ENCODE assay signal across 14 cellular contexts in the genomic region with DNA sequence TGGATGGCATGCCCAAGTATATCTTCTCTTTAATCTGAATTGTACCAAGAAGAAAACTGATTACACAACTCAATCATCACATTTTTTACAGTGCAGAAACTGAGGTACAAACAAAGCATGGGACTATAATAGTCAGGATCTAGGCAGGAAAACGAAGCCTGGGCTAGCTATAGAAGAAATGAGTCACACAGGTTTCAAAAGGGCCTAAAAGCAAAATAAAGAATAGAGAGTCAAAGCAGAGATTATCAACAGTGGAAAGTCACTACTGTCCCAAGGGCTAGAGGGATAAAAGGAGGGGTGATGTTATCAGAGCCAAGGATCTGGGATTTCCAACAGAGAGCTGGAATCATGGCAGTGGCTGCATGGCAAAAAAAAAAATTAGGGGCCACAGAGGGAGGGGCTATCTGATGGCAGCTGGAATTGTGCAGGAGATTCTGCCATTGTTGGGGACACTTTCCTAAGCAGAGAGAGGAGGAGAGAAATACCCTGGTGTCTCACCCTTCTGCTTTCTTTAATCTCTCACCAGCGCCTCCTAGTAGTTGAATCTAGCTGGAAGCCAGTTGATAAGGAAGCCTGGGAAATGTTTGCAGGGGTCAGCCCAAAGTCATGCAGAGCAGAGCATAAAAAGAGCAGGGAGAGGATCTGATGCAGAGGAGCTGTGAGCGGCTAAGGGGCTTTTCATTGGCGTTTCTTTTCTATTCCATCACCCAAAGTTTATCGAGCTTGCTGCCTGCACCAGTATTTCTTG.
"Had no signal": no experiment of that assay in that cellular context is flagged by ENCODE, and none has a peak within 500 bp of the region (broad histone marks: within the 10 kb centered on the region; RNA-seq: fewer than 3 reads in every experiment).

No MANE protein-coding gene starts in this region.

- ATAC-seq: activated CD8-positive, alpha-beta memory T cell treated with anti-CD3 and anti-CD28 coated beads, Interleukin-2, amount 10 ng/mL, durations not matched to agents 7 days and 5 days; effector memory CD8-positive, alpha-beta T cell; SK-N-SH treated with all-trans-retinoic acid at 6 μM for 48 hours; upper lobe of right lung had no signal

- H3K4me1 Mint-ChIP-seq: activated CD8-positive, alpha-beta memory T cell treated with anti-CD3 and anti-CD28 coated beads, Interleukin-2, amount 10 ng/mL, durations not matched to agents 7 days and 5 days had no signal

- H3K36me3 Mint-ChIP-seq: activated CD8-positive, alpha-beta memory T cell treated with anti-CD3 and anti-CD28 coated beads, Interleukin-2, amount 10 ng/mL, durations not matched to agents 7 days and 5 days; activated naive CD8-positive, alpha-beta T cell had no signal

- H3K4me3 Mint-ChIP-seq: activated CD8-positive, alpha-beta memory T cell treated with anti-CD3 and anti-CD28 coated beads, Interleukin-2, amount 10 ng/mL, durations not matched to agents 7 days and 5 days; activated naive CD8-positive, alpha-beta T cell; activated T-cell treated with anti-CD3 and anti-CD28 coated beads, Interleukin-2, amount 50 U/mL, for 24 hours; effector memory CD8-positive, alpha-beta T cell; stimulated activated naive CD8-positive, alpha-beta T cell treated with anti-CD3 and anti-CD28 coated beads, Interleukin-15, Interleukin-2, amounts not matched to agents 100 ng/mL and 50 ng/mL, for 24 hours had no signal

- DNase-seq: activated CD4-positive, alpha-beta T cell treated with anti-CD3 and anti-CD28 coated beads for 1 hour; activated CD4-positive, alpha-beta T cell treated with anti-CD3 and anti-CD28 coated beads, Interleukin-2, amount 50 U/mL, for 48 hours; activated CD8-positive, alpha-beta memory T cell treated with anti-CD3 and anti-CD28 coated beads, Interleukin-2, amount 10 ng/mL, durations not matched to agents 7 days and 5 days; activated effector memory CD4-positive, alpha-beta T cell treated with Interleukin-2 at 50 U/mL for 16 hours; activated T-cell treated with anti-CD3 and anti-CD28 coated beads, Interleukin-2, amount 50 U/mL, for 24 hours; anterior cingulate cortex; effector memory CD8-positive, alpha-beta T cell; erythroblast; stimulated activated CD4-positive, alpha-beta T cell treated with anti-CD3 and anti-CD28 coated beads, Interleukin-12 subunit alpha, Interleukin-12 subunit beta, amount 100 ng/mL, for 4 hours; T-helper 2 cell; upper lobe of right lung had no signal

- H3K27me3 Mint-ChIP-seq: activated CD8-positive, alpha-beta memory T cell treated with anti-CD3 and anti-CD28 coated beads, Interleukin-2, amount 10 ng/mL, durations not matched to agents 7 days and 5 days; activated naive CD8-positive, alpha-beta T cell; activated T-cell treated with anti-CD3 and anti-CD28 coated beads, Interleukin-2, amount 50 U/mL, for 24 hours; effector memory CD8-positive, alpha-beta T cell; stimulated activated naive CD8-positive, alpha-beta T cell treated with anti-CD3 and anti-CD28 coated beads, Interleukin-15, Interleukin-2, amounts not matched to agents 100 ng/mL and 50 ng/mL, for 24 hours had no signal

- H3K27ac Mint-ChIP-seq: activated CD8-positive, alpha-beta memory T cell treated with anti-CD3 and anti-CD28 coated beads, Interleukin-2, amount 10 ng/mL, durations not matched to agents 7 days and 5 days; activated naive CD8-positive, alpha-beta T cell; activated T-cell treated with anti-CD3 and anti-CD28 coated beads, Interleukin-2, amount 50 U/mL, for 24 hours; effector memory CD8-positive, alpha-beta T cell; stimulated activated naive CD8-positive, alpha-beta T cell treated with anti-CD3 and anti-CD28 coated beads, Interleukin-15, Interleukin-2, amounts not matched to agents 100 ng/mL and 50 ng/mL, for 24 hours had no signal
